ENCODE assay signal across 33 cellular contexts in genomic region chr5:108507631-108508030, GRCh38.
"Had no signal": no experiment of that assay in that cellular context is flagged by ENCODE, and none has a peak within 500 bp of the region (broad histone marks: within the 10 kb centered on the region; RNA-seq: fewer than 3 reads in every experiment).

No MANE protein-coding gene starts in this region.

- H3K36me3 ChIP-seq: MG63 had no signal

- DNase-seq: Karpas-422, Kasumi-1, MG63, MM.1S, MV-4-11, NCI-H1048, NCI-H1092, NCI-H1092 treated with DMSO at 0.1 percent for 48 hours, NCI-H1105, NCI-H1105 treated with DMSO at 0.1 percent for 48 hours, NCI-H1417 treated with DMSO at 0.1 percent for 48 hours, NCI-H1436, NCI-H1436 treated with DMSO at 0.1 percent for 48 hours, NCI-H146, NCI-H1694, NCI-H1694 treated with DMSO at 0.1 percent for 48 hours, NCI-H187, NCI-H187 treated with DMSO at 0.1 percent for 48 hours, NCI-H1930, NCI-H2029, NCI-H2029 treated with DMSO at 0.1 percent for 48 hours, NCI-H2081, NCI-H2081 treated with DMSO at 0.1 percent for 48 hours, NCI-H2107, NCI-H2171, NCI-H2171 treated with DMSO at 0.1 percent for 48 hours, NCI-H2227 treated with DMSO at 0.1 percent for 48 hours, NCI-H226, NCI-H345, NCI-H446, NCI-H446 treated with DMSO at 0.1 percent for 48 hours, NCI-H510A, NCI-H510A treated with DMSO at 0.1 percent for 48 hours had no signal

- H3K9me3 ChIP-seq: MG63 had no signal

- H3K4me3 ChIP-seq: MG63 had no signal
